In genomic region chr17:77437747-77438146, GRCh38 we compare ENCODE assay signal across 12 cellular contexts.
DNase-seq lines count a peak whose midpoint lies in the region; ATAC-seq lines count a peak whose summit lies in the region.
"Had no signal": no experiment of that assay in that cellular context is flagged by ENCODE, and none has a peak within 500 bp of the region (broad histone marks: within the 10 kb centered on the region; RNA-seq: fewer than 3 reads in every experiment).

No MANE protein-coding gene starts in this region.

- H3K27me3 ChIP-seq in thymus (ENCODE audit: control insufficient read depth, insufficient read depth), result no peaks in the 10 kb centered on the region

- no peaks in the 10 kb centered on the region for H3K9me3 Mint-ChIP-seq in activated naive CD4-positive, alpha-beta T cell treated with anti-CD3 and anti-CD28 coated beads, Interleukin-2, amount 50 U/mL, for 24 hours
- no peaks in the 10 kb centered on the region for H3K9me3 Mint-ChIP-seq in activated naive CD4-positive, alpha-beta T cell treated with anti-CD3 and anti-CD28 coated beads for 36 hours
- no peaks in the 10 kb centered on the region for H3K9me3 Mint-ChIP-seq in activated CD4-positive, alpha-beta memory T cell treated with anti-CD3 and anti-CD28 coated beads, Interleukin-2, amount 10 ng/mL, durations not matched to agents 7 days and 5 days
- H3K9me3 Mint-ChIP-seq in immature natural killer cell, result no peaks in the 10 kb centered on the region

- H3K36me3 Mint-ChIP-seq in activated naive CD4-positive, alpha-beta T cell treated with anti-CD3 and anti-CD28 coated beads, Interleukin-2, amount 50 U/mL, for 24 hours, result no peaks in the 10 kb centered on the region
- H3K36me3 Mint-ChIP-seq in activated naive CD4-positive, alpha-beta T cell treated with anti-CD3 and anti-CD28 coated beads for 36 hours (ENCODE audit: low read depth), result no peaks in the 10 kb centered on the region
- peaks cover 32% of the 10 kb centered on the region for H3K36me3 Mint-ChIP-seq in activated CD4-positive, alpha-beta memory T cell treated with anti-CD3 and anti-CD28 coated beads, Interleukin-2, amount 10 ng/mL, durations not matched to agents 7 days and 5 days (ENCODE audit: low read depth)
- peaks cover 0 to 4% (median 0%) of the 10 kb centered on the region in 3 donors for H3K36me3 Mint-ChIP-seq in immature natural killer cell

- no peak overlapping the region for H3K4me3 ChIP-seq in thymus (ENCODE audit: low read length)

- peaks cover 91% of the 10 kb centered on the region for H3K4me1 Mint-ChIP-seq in activated naive CD4-positive, alpha-beta T cell treated with anti-CD3 and anti-CD28 coated beads, Interleukin-2, amount 50 U/mL, for 24 hours
- H3K4me1 Mint-ChIP-seq in activated naive CD4-positive, alpha-beta T cell treated with anti-CD3 and anti-CD28 coated beads for 36 hours (ENCODE audit: low read depth), result peaks cover 97% of the 10 kb centered on the region
- H3K4me1 Mint-ChIP-seq in activated CD4-positive, alpha-beta memory T cell treated with anti-CD3 and anti-CD28 coated beads, Interleukin-2, amount 10 ng/mL, durations not matched to agents 7 days and 5 days, result peaks cover 94% of the 10 kb centered on the region
- H3K4me1 Mint-ChIP-seq in immature natural killer cell, result peaks cover 91 to 93% of the 10 kb centered on the region in 2 donors

- H3K9me3 ChIP-seq in thymus (ENCODE audit: control insufficient read depth), result no peaks in the 10 kb centered on the region

- no peak for ATAC-seq in HG02571 (IDR thresholded peaks at IDR 0.05; ENCODE audit: unreplicated experiment)

- no peaks in the 10 kb centered on the region for H3K27me3 Mint-ChIP-seq in activated naive CD4-positive, alpha-beta T cell treated with anti-CD3 and anti-CD28 coated beads, Interleukin-2, amount 50 U/mL, for 24 hours
- no peaks in the 10 kb centered on the region for H3K27me3 Mint-ChIP-seq in activated naive CD4-positive, alpha-beta T cell treated with anti-CD3 and anti-CD28 coated beads for 36 hours (ENCODE audit: low read depth)
- no peaks in the 10 kb centered on the region for H3K27me3 Mint-ChIP-seq in activated CD4-positive, alpha-beta memory T cell treated with anti-CD3 and anti-CD28 coated beads, Interleukin-2, amount 10 ng/mL, durations not matched to agents 7 days and 5 days
- H3K27me3 Mint-ChIP-seq in immature natural killer cell (ENCODE audit: low read depth in 3 of 3), result peaks cover 6 to 11% (median 9%) of the 10 kb centered on the region in 3 donors

- POLR2A ChIA-PET in activated CD4-positive, alpha-beta memory T cell treated with anti-CD3 and anti-CD28 coated beads, Interleukin-2, amount 10 ng/mL, durations not matched to agents 7 days and 5 days (lab: Charles Lee), result interaction anchor here (1.1 to 8.7 kb wide), 4 partner anchors 14 to 57 kb away, joined by 3 to 158 read pairs (median 13); no protein-coding TSS in a partner anchor

- peak overlapping the region; percentile 98 for H3K27ac ChIP-seq in thymus (ENCODE audit: low read depth)

- H3K4me1 ChIP-seq in thymus (ENCODE audit: control insufficient read depth, insufficient read depth, low read length), result peaks cover 98% of the 10 kb centered on the region

- in situ Hi-C loops in ACHN (cut with HindIII; ENCODE audit: low pct_ligation_motif_present, low pct_unique_long_range_greater_than_20kb, low sequenced_read_pairs), result loop anchor here (25.0 kb wide), 1 partner anchor 100 kb away; no protein-coding TSS in a partner anchor

- DNase-seq in activated naive CD4-positive, alpha-beta T cell treated with anti-CD3 and anti-CD28 coated beads for 36 hours, result no peak
- DNase-seq in activated CD4-positive, alpha-beta memory T cell treated with anti-CD3 and anti-CD28 coated beads, Interleukin-2, amount 10 ng/mL, durations not matched to agents 7 days and 5 days, result no peak
- DNase-seq in immature natural killer cell (no peak), ACHN (no peak)
- no peak for DNase-seq in activated T-cell treated with anti-CD3 and anti-CD28 coated beads, Interleukin-2, amount 50 U/mL, for 1 hour
- DNase-seq: activated CD4-positive, alpha-beta T cell treated with anti-CD3 and anti-CD28 coated beads, Interleukin-2, amount 50 U/mL, for 1 hour; amniotic stem cell; NCI-H1048; trophoblast cell had no signal

- H3K36me3 ChIP-seq in thymus (ENCODE audit: control insufficient read depth, insufficient read depth), result peaks cover 12% of the 10 kb centered on the region

- CTCF ChIA-PET in activated naive CD4-positive, alpha-beta T cell treated with anti-CD3 and anti-CD28 coated beads for 36 hours (lab: Charles Lee), result interaction anchor here (1.3 kb wide), 1 partner anchor 38 kb away, joined by 3 read pairs; no protein-coding TSS in a partner anchor
- CTCF ChIA-PET in activated CD4-positive, alpha-beta memory T cell treated with anti-CD3 and anti-CD28 coated beads, Interleukin-2, amount 10 ng/mL, durations not matched to agents 7 days and 5 days (lab: Charles Lee), result interaction anchor here (1.2 to 1.4 kb wide), 2 partner anchors 35 to 46 kb away, joined by 3 read pairs; no protein-coding TSS in a partner anchor

- peak overlapping the region; percentile 84 for H3K27ac Mint-ChIP-seq in activated naive CD4-positive, alpha-beta T cell treated with anti-CD3 and anti-CD28 coated beads, Interleukin-2, amount 50 U/mL, for 24 hours
- no peak overlapping the region for H3K27ac Mint-ChIP-seq in activated naive CD4-positive, alpha-beta T cell treated with anti-CD3 and anti-CD28 coated beads for 36 hours
- H3K27ac Mint-ChIP-seq in activated CD4-positive, alpha-beta memory T cell treated with anti-CD3 and anti-CD28 coated beads, Interleukin-2, amount 10 ng/mL, durations not matched to agents 7 days and 5 days, result peak overlapping the region; percentile 62
- H3K27ac Mint-ChIP-seq in immature natural killer cell, result peak overlapping the region in 4 of 6 donors; percentile 17 to 96 (median 45)

- H3K4me3 Mint-ChIP-seq in activated naive CD4-positive, alpha-beta T cell treated with anti-CD3 and anti-CD28 coated beads, Interleukin-2, amount 50 U/mL, for 24 hours, result peak overlapping the region; percentile 87
- H3K4me3 Mint-ChIP-seq in activated naive CD4-positive, alpha-beta T cell treated with anti-CD3 and anti-CD28 coated beads for 36 hours, result no peak overlapping the region
- H3K4me3 Mint-ChIP-seq in activated CD4-positive, alpha-beta memory T cell treated with anti-CD3 and anti-CD28 coated beads, Interleukin-2, amount 10 ng/mL, durations not matched to agents 7 days and 5 days, result no peak overlapping the region
- H3K4me3 Mint-ChIP-seq in immature natural killer cell, result peak overlapping the region in 1 of 5 donors; percentile 35

- intact Hi-C loops in activated naive CD4-positive, alpha-beta T cell treated with anti-CD3 and anti-CD28 coated beads for 36 hours (cut with micrococcal nuclease), result no loop called here

- 82% methylated on average over 12 of the region's 12 CpGs for WGBS in thymus
